21 cellular contexts compared by ENCODE assay signal in the genomic region with DNA sequence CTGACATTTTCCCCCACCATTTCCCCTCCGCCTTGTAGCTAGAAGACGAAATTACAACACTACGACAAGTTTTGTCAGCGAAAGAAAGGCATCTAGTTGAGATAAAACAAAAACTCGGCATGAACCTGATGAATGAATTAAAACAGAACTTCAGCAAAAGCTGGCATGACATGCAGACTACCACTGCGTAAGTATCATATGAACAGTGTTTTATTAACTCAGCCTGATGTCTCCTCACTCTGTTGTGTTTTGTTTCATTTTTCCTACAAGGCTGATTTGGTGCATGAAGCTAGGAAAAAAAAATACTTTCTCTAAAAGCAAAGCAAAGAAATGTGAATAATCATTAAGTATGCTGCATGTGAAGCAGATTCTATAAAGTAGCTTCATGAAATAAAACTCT.
A peak's percentile ranks its signal among the peaks of the same experiment; 100 is the strongest.
DNase-seq lines count a peak whose midpoint lies in the region; ATAC-seq and TF ChIP-seq lines count a peak whose summit lies in the region.
"Had no signal": no experiment of that assay in that cellular context is flagged by ENCODE, and none has a peak within 500 bp of the region (broad histone marks: within the 10 kb centered on the region; RNA-seq: fewer than 3 reads in every experiment).

No MANE protein-coding gene starts in this region.

- H3K4me3 ChIP-seq in choroid plexus epithelial cell (ENCODE audit: low read depth, low read length) (peak overlapping the region; percentile 36), skeletal muscle satellite cell (ENCODE audit: low read length) (no peak overlapping the region)
- H3K4me3 ChIP-seq: breast epithelium, lower lobe of right lung had no signal

- no peaks in the 10 kb centered on the region for H3K36me3 ChIP-seq in skeletal muscle satellite cell (ENCODE audit: insufficient read depth, low read length)
- H3K36me3 ChIP-seq: breast epithelium, lower lobe of right lung had no signal

- no peaks in the 10 kb centered on the region for H3K27me3 ChIP-seq in skeletal muscle satellite cell (ENCODE audit: control insufficient read depth, insufficient read depth, low read length)
- H3K27me3 ChIP-seq: breast epithelium had no signal

- ATAC-seq in SK-N-SH treated with all-trans-retinoic acid at 6 μM for 48 hours, result peak; percentile 55
- ATAC-seq: activated CD8-positive, alpha-beta memory T cell treated with anti-CD3 and anti-CD28 coated beads, Interleukin-2, amount 10 ng/mL, durations not matched to agents 7 days and 5 days; activated T-helper 17 cell treated with anti-CD3 and anti-CD28 coated beads, Interleukin-2, amount 50 U/mL, for 72 hours; lower lobe of right lung had no signal

- H3K9ac ChIP-seq in skeletal muscle satellite cell (ENCODE audit: low read depth, low read length), result no peak overlapping the region

- in situ Hi-C loops in GM13976 (cut with MboI; ENCODE audit: low sequenced_read_pairs, unreplicated experiment), result no loop called here

- DNase-seq in choroid plexus epithelial cell (ENCODE audit: low read depth) (peak; percentile 38), medulla oblongata (ENCODE audit: extremely low spot score) (peak; percentile 19), GM13976 (ENCODE audit: low spot score) (no peak), ecto neural progenitor cell (ENCODE audit: low spot score) (no peak), midbrain (lab: John Stamatoyannopoulos, UW) (no peak)
- DNase-seq in activated CD4-positive, alpha-beta T cell treated with anti-CD3 and anti-CD28 coated beads for 1 hour, result no peak
- DNase-seq: activated CD4-positive, alpha-beta T cell treated with anti-CD3 and anti-CD28 coated beads, Interleukin-2, amount 10 ng/mL, durations not matched to agents 7 days and 5 days; activated CD8-positive, alpha-beta memory T cell treated with anti-CD3 and anti-CD28 coated beads, Interleukin-2, amount 10 ng/mL, durations not matched to agents 7 days and 5 days; activated naive CD8-positive, alpha-beta T cell treated with anti-CD3 and anti-CD28 coated beads for 36 hours; EL; H7; lower lobe of right lung; NCI-H2081; OCI-M1; right cardiac atrium; SHP77; T-helper 1 cell had no signal

- TF ChIP-seq CTCF in choroid plexus epithelial cell (conservative IDR thresholded peaks at IDR 0.05; ENCODE audit: low read depth, low read length) (no peak), GM13976 (IDR thresholded peaks at IDR 0.05; ENCODE audit: borderline replicate concordance, control extremely low read depth, extremely low read depth, insufficient read depth, missing control alignments) (no peak)

- no peaks in the 10 kb centered on the region for H3K9me3 ChIP-seq in skeletal muscle satellite cell (replicated peaks; ENCODE audit: low read length)
- H3K9me3 ChIP-seq: breast epithelium, lower lobe of right lung had no signal

- H3K4me2 ChIP-seq in skeletal muscle satellite cell (ENCODE audit: low read length), result peak overlapping the region; percentile 48

- no peaks in the 10 kb centered on the region for H3K4me1 ChIP-seq in skeletal muscle satellite cell (ENCODE audit: control insufficient read depth, insufficient read depth, low read length)
- H3K4me1 ChIP-seq: breast epithelium had no signal

TF ChIP-seq in SK-N-SH treated with all-trans-retinoic acid at 6 μM for 48 hours, 23 proteins besides CTCF, POLR2A, EP300 and RAD21:
- no peak for TF ChIP-seq ZFP3 (CRISPR knock-in tag; IDR thresholded peaks at IDR 0.05)
- TF ChIP-seq GLIS3 (CRISPR knock-in tag; IDR thresholded peaks at IDR 0.05), result no peak
- no peak for TF ChIP-seq CSRNP3 (CRISPR knock-in tag; IDR thresholded peaks at IDR 0.05)
- TF ChIP-seq ZNF565 (CRISPR knock-in tag; conservative IDR thresholded peaks at IDR 0.05; ENCODE audit: low read depth), result no peak
- TF ChIP-seq RARB (CRISPR knock-in tag; IDR thresholded peaks at IDR 0.05), result no peak
- no peak for TF ChIP-seq ESRRG (CRISPR knock-in tag; IDR thresholded peaks at IDR 0.05)
- TF ChIP-seq PPARA (CRISPR knock-in tag; IDR thresholded peaks at IDR 0.05; ENCODE audit: borderline replicate concordance), result no peak
- no peak for TF ChIP-seq ZNF8 (CRISPR knock-in tag; IDR thresholded peaks at IDR 0.05)
- TF ChIP-seq ZFP30 (CRISPR knock-in tag; IDR thresholded peaks at IDR 0.05), result no peak
- TF ChIP-seq ZNF70 (CRISPR knock-in tag; IDR thresholded peaks at IDR 0.05), result no peak
- no peak for TF ChIP-seq ISL1 (CRISPR knock-in tag; IDR thresholded peaks at IDR 0.05)

Comparison
In these comparisons a context has a peak if more than half of its experiments do, and no peak if none do; other contexts are left out.
1. DNase-seq: peak in choroid plexus epithelial cell (single experiment) and medulla oblongata (single experiment); none in GM13976 (single experiment), activated CD4-positive, alpha-beta T cell treated with anti-CD3 and anti-CD28 coated beads for 1 hour (single experiment), ecto neural progenitor cell (single experiment) and midbrain (single experiment).